ENCODE assay signal across 15 cellular contexts in genomic region chr3:150453353-150453752, GRCh38. TPM values are rescaled to one million over a fixed set of nuclear protein-coding genes. Genes with fewer than 3 reads are reported as not detected.
DNase-seq lines count a peak whose midpoint lies in the region; ATAC-seq, FAIRE-seq and TF ChIP-seq lines count a peak whose summit lies in the region.
"Had no signal": no experiment of that assay in that cellular context is flagged by ENCODE, and none has a peak within 500 bp of the region (broad histone marks: within the 10 kb centered on the region; RNA-seq: fewer than 3 reads in every experiment).

No MANE protein-coding gene starts in this region.

- DNase-seq in H54 (ENCODE audit: insufficient read length, low spot score) (no peak), NCI-H748 treated with DMSO at 0.1 percent for 48 hours (lab: John Stamatoyannopoulos, UW) (peak; percentile 66), left colon (no peak), SW 1271 (lab: John Stamatoyannopoulos, UW) (no peak), AG08395 (ENCODE audit: low spot score) (no peak)
- DNase-seq: CD4-positive, CD25-positive, alpha-beta regulatory T cell; CD8-positive, alpha-beta T cell; DMS 273 treated with DMSO at 0.1 percent for 48 hours; DMS79; EL; GDM1 had no signal

- TF ChIP-seq POLR2A in H54 (IDR thresholded peaks at IDR 0.05; ENCODE audit: low read depth, low read length) = no peak

- ATAC-seq in left colon = peak; percentile 51
- ATAC-seq in HG02759 (IDR thresholded peaks at IDR 0.05; ENCODE audit: unreplicated experiment) = no peak
- ATAC-seq: CD8-positive, alpha-beta T cell; GM12878; GM23338 had no signal

- intact Hi-C loops in left colon (cut with DNase I, micrococcal nuclease) = no loop called here

- peak; percentile 43 for FAIRE-seq in H54 (lab: Jason Lieb, UNC)
- FAIRE-seq: D721Med, GM12878 had no signal

RNA-seq across cellular contexts. Expression of gene TSC22D2, which starts 45.3 kb away (rescaled TPM):
- 10 to 100 TPM; 22.4 to 28.3 TPM for total RNA-seq in left colon
